ENCODE assay signal across 2 cellular contexts in genomic region chr6:1860756-1861369, GRCh38.
TF ChIP-seq lines count a peak whose summit lies in the region.

No MANE protein-coding gene starts in this region.

TF ChIP-seq in HEK293, 187 proteins besides CTCF, POLR2A, EP300 and RAD21:
- no peak for TF ChIP-seq GLI4 (tag by site-specific recombination; IDR thresholded peaks at IDR 0.05)
- TF ChIP-seq PRDM1 (tag by site-specific recombination; IDR thresholded peaks at IDR 0.05): no peak
- no peak for TF ChIP-seq MYNN (tag by site-specific recombination; IDR thresholded peaks at IDR 0.05; ENCODE audit: borderline replicate concordance)
- no peak for TF ChIP-seq GLIS2 (tag by site-specific recombination; IDR thresholded peaks at IDR 0.05)
- TF ChIP-seq ZNF148 (tag by site-specific recombination; IDR thresholded peaks at IDR 0.05; ENCODE audit: borderline replicate concordance): no peak
- TF ChIP-seq ZNF785 (tag by site-specific recombination; IDR thresholded peaks at IDR 0.05): no peak
- TF ChIP-seq PRDM6 (tag by site-specific recombination; IDR thresholded peaks at IDR 0.05): no peak
- TF ChIP-seq ZNF302 (tag by site-specific recombination; IDR thresholded peaks at IDR 0.05; ENCODE audit: low read depth): no peak
- TF ChIP-seq ZNF341 (tag by site-specific recombination; IDR thresholded peaks at IDR 0.05; ENCODE audit: low read depth): no peak
- no peak for TF ChIP-seq ZNF391 (tag by site-specific recombination; IDR thresholded peaks at IDR 0.05; ENCODE audit: borderline replicate concordance, low read depth)
- no peak for TF ChIP-seq ZBTB44 (tag by site-specific recombination; IDR thresholded peaks at IDR 0.05)
- TF ChIP-seq HOXC10 (CRISPR knock-in tag; IDR thresholded peaks at IDR 0.05): no peak
- no peak for TF ChIP-seq ZNF214 (tag by site-specific recombination; IDR thresholded peaks at IDR 0.05; ENCODE audit: borderline replicate concordance)

TF ChIP-seq in IMR-90, 13 proteins besides CTCF, POLR2A, EP300 and RAD21:
- TF ChIP-seq MAFK (IDR thresholded peaks at IDR 0.05; ENCODE audit: low read depth, low read length) (no peak), RCOR1 (IDR thresholded peaks at IDR 0.05; ENCODE audit: insufficient replicate concordance, low read length) (no peak), CHD1 (IDR thresholded peaks at IDR 0.05; ENCODE audit: low read depth, low read length) (no peak), NFE2L2 (IDR thresholded peaks at IDR 0.05; ENCODE audit: low read depth, low read length) (no peak), MXI1 (IDR thresholded peaks at IDR 0.05; ENCODE audit: borderline replicate concordance, low read depth, low read length) (no peak), ELK1 (IDR thresholded peaks at IDR 0.05; ENCODE audit: borderline replicate concordance, low read depth, low read length) (no peak), MAZ (IDR thresholded peaks at IDR 0.05; ENCODE audit: borderline replicate concordance, low read depth, low read length) (no peak), BHLHE40 (IDR thresholded peaks at IDR 0.05; ENCODE audit: low read depth, low read length) (no peak), RFX5 (IDR thresholded peaks at IDR 0.05; ENCODE audit: low read depth, low read length) (no peak), SMC3 (IDR thresholded peaks at IDR 0.05; ENCODE audit: low read depth, low read length) (no peak), FOS (IDR thresholded peaks at IDR 0.05; ENCODE audit: low read depth, low read length) (no peak), USF2 (IDR thresholded peaks at IDR 0.05; ENCODE audit: low read depth, low read length) (no peak), CEBPB (IDR thresholded peaks at IDR 0.05; ENCODE audit: low read depth, low read length) (no peak)
